In genomic region chr5:41843456-41844112, GRCh38 we compare ENCODE assay signal across 8 cellular contexts. TPM values are rescaled to one million over a fixed set of nuclear protein-coding genes. Genes with fewer than 3 reads are reported as not detected.
DNase-seq lines count a peak whose midpoint lies in the region; ATAC-seq, FAIRE-seq and TF ChIP-seq lines count a peak whose summit lies in the region.

No MANE protein-coding gene starts in this region.

- H3K79me2 ChIP-seq in DND-41 (ENCODE audit: insufficient read depth, low read length) (peaks cover 5% of the 10 kb centered on the region; the same call in 1 of the 2 replicates), K562 (ENCODE audit: control insufficient read depth, insufficient read depth, low read length) (no peaks in the 10 kb centered on the region)

- ATAC-seq in DND-41 (ENCODE audit: insufficient read depth, low read depth) (peak; percentile 68), GM19468 (IDR thresholded peaks at IDR 0.05; ENCODE audit: extremely low read depth, unreplicated experiment) (peak; percentile 9), HG03520 (IDR thresholded peaks at IDR 0.05; ENCODE audit: unreplicated experiment) (peak; percentile 70), K562 (peak; percentile 89)

- peak; percentile 91 to 95 for TF ChIP-seq RAD21 in K562 (CRISPR knock-in tag; conservative IDR thresholded peaks at IDR 0.05 in 1 of 2, IDR thresholded peaks at IDR 0.05 in 1 of 2)

- POLR2A ChIA-PET in K562 (lab: Yijun Ruan, JAX) = interaction anchor here (0.6 to 1.0 kb wide), 5 partner anchors 9 to 119 kb away, joined by 3 read pairs; no protein-coding TSS in a partner anchor

- no peak overlapping the region for H3K4me2 ChIP-seq in DND-41 (ENCODE audit: insufficient read depth, low read length)
- no peak overlapping the region for H3K4me2 ChIP-seq in K562 (ENCODE audit: insufficient read depth, low read length)

- H2AFZ ChIP-seq in DND-41 (ENCODE audit: low read depth, low read length) (no peak overlapping the region), K562 (ENCODE audit: low read depth, low read length) (no peak overlapping the region)

- no peak overlapping the region for H3K4me3 ChIP-seq in DND-41 (ENCODE audit: low read depth in 1 of 2, low read length in 2 of 2)
- H3K4me3 ChIP-seq in K562 = no peak overlapping the region
- H3K4me3 ChIP-seq in suprapubic skin = no peak overlapping the region

- peaks cover 65% of the 10 kb centered on the region for H3K36me3 ChIP-seq in DND-41 (ENCODE audit: insufficient read depth, low read length)
- peaks cover 37% of the 10 kb centered on the region for H3K36me3 ChIP-seq in K562 (ENCODE audit: control insufficient read depth, insufficient read depth, low read length)
- H3K36me3 ChIP-seq in suprapubic skin = peaks cover 31% of the 10 kb centered on the region

- H3K27ac ChIP-seq in DND-41 (ENCODE audit: low read length) (no peak overlapping the region), K562 (ENCODE audit: extremely low read depth, low read depth, low read length) (no peak overlapping the region), suprapubic skin (no peak overlapping the region)

- H3K9ac ChIP-seq in DND-41 (ENCODE audit: low read depth, low read length) (no peak overlapping the region), K562 (ENCODE audit: insufficient read depth in 1 of 2, low read depth in 2 of 2, low read length in 2 of 2) (no peak overlapping the region)

- FAIRE-seq in K562 (lab: Jason Lieb, UNC) = peak; percentile 78

- TF ChIP-seq EP300 in K562 (IDR thresholded peaks at IDR 0.05; ENCODE audit: low read length) = no peak
- TF ChIP-seq EP300 in suprapubic skin (IDR thresholded peaks at IDR 0.05) = no peak

- no TSS peak for BruUV-seq in K562 (replicated peaks; lab: Mats Ljungman, UMichigan)

- in situ Hi-C loops in K562 (cut with MboI) = no loop called here

- DNase-seq in DND-41 (peak; percentile 24), NCI-H524 treated with DMSO at 0.1 percent for 48 hours (lab: John Stamatoyannopoulos, UW) (peak; percentile 39), K562 (ENCODE audit: extremely low read depth in 1 of 4, low spot score in 3 of 4) (peak; percentile 31 to 71 (median 38)), inferior parietal cortex (ENCODE audit: extremely low spot score) (peak; percentile 82), suprapubic skin (ENCODE audit: low spot score in 2 of 2) (no peak), T1000 (lab: John Stamatoyannopoulos, UW) (no peak)

- intact Hi-C loops in K562 (cut with micrococcal nuclease) = loop anchor here (1.0 kb wide), 2 partner anchors 135 to 939 kb away; no protein-coding TSS in a partner anchor

- H3K4me1 ChIP-seq in DND-41 (ENCODE audit: insufficient read depth, low read length) (no peaks in the 10 kb centered on the region), K562 (replicated peaks in 1 of 2; ENCODE audit: control insufficient read depth in 2 of 2, insufficient read depth in 2 of 2, low read length in 2 of 2) (no peaks in the 10 kb centered on the region), suprapubic skin (no peaks in the 10 kb centered on the region)

- H3K27me3 ChIP-seq in DND-41 (ENCODE audit: insufficient read depth, low read length, poor library complexity) (no peaks in the 10 kb centered on the region), K562 (ENCODE audit: control insufficient read depth in 2 of 2, insufficient read depth in 2 of 2, low read length in 2 of 2) (no peaks in the 10 kb centered on the region), suprapubic skin (no peaks in the 10 kb centered on the region)

- H3K9me3 ChIP-seq in DND-41 (ENCODE audit: insufficient read depth, low read length, severe bottlenecking) (no peaks in the 10 kb centered on the region), K562 (replicated peaks; ENCODE audit: control insufficient read depth, insufficient read depth, low read depth, low read length) (no peaks in the 10 kb centered on the region), suprapubic skin (no peaks in the 10 kb centered on the region)

- TF ChIP-seq POLR2A in K562 (conservative IDR thresholded peaks at IDR 0.05) = no peak
- TF ChIP-seq POLR2A in suprapubic skin (IDR thresholded peaks at IDR 0.05) = no peak

- peak; percentile 79 for TF ChIP-seq CTCF in DND-41 (IDR thresholded peaks at IDR 0.05; ENCODE audit: borderline replicate concordance, extremely low read depth, low read length, poor library complexity, severe bottlenecking)
- TF ChIP-seq CTCF in K562 (IDR thresholded peaks at IDR 0.05 in 2 of 3, conservative IDR thresholded peaks at IDR 0.05 in 1 of 3; ENCODE audit: insufficient read depth in 2 of 3, low read depth in 1 of 3, low read length in 3 of 3) = peak; percentile 71 to 92 (median 73)
- peak; percentile 51 to 59 for TF ChIP-seq CTCF in suprapubic skin (IDR thresholded peaks at IDR 0.05)

- CTCF ChIA-PET in K562 (lab: Yijun Ruan, JAX; ENCODE audit: low intra/inter-chr PET ratio) = interaction anchor here (0.6 to 2.4 kb wide), 4 partner anchors 121 to 938 kb away, joined by 3 to 9 read pairs (median 4); no protein-coding TSS in a partner anchor

- H4K20me1 ChIP-seq in DND-41 (ENCODE audit: insufficient read depth, low read length) = no peaks in the 10 kb centered on the region; the same call in 1 of the 2 replicates
- no peaks in the 10 kb centered on the region for H4K20me1 ChIP-seq in K562 (replicated peaks; ENCODE audit: control insufficient read depth, insufficient read depth, low read length)

- 9% methylated on average over 5 of the region's 5 CpGs for WGBS in K562 (ENCODE audit: insufficient coverage, low coverage, missing lambda C conversion rate)
- 32% methylated on average over 5 of the region's 5 CpGs for WGBS in suprapubic skin

- no peaks in the 10 kb centered on the region for H3K9me1 ChIP-seq in K562 (ENCODE audit: control insufficient read depth, insufficient read depth, low read length)

TF ChIP-seq in K562, 482 proteins besides CTCF, POLR2A, EP300 and RAD21 (continues in another document):
- TF ChIP-seq SAFB (IDR thresholded peaks at IDR 0.05; ENCODE audit: borderline replicate concordance, low read depth, low read length) (no peak), ZNF12 (CRISPR knock-in tag; IDR thresholded peaks at IDR 0.05) (no peak), ZNF274 (IDR thresholded peaks at IDR 0.05; ENCODE audit: borderline replicate concordance, low read depth, low read length) (no peak), AFF1 (IDR thresholded peaks at IDR 0.05; ENCODE audit: low read depth in 1 of 2, partially characterized antibody in 2 of 2) (no peak)

RNA-seq across cellular contexts. Expression of gene OXCT1, which starts 26.6 kb away (rescaled TPM):
- 19.0 and 39.2 TPM in 2 replicates for total RNA-seq in K562 (2011; cell fraction: chromatin; rRNA removed; ENCODE audit: low replicate concordance)
- 12.0 and 17.2 TPM in 2 replicates for total RNA-seq in K562 (2011; cell fraction: nucleolus; rRNA removed)
- total RNA-seq in K562 (2011; cell fraction: nucleoplasm; rRNA removed) = 20.5 and 31.0 TPM in 2 replicates
- 26.6 and 28.8 TPM in 2 replicates for total RNA-seq in K562 (2014; rRNA removed)
- total RNA-seq in K562 (2014; rRNA removed; fragmentation: Illumina TruSeq; extraction: Trizol) = 50.6 and 56.8 TPM in 2 replicates
- total RNA-seq in K562 (2015; rRNA removed; fragmentation: Illumina TruSeq; extraction: Trizol) = 46.6 and 50.4 TPM in 2 replicates
- 34.7 and 35.8 TPM in 2 replicates for total RNA-seq in K562 (2021)
- polyA plus RNA-seq in K562 (2011; rRNA removed) = 37.6 and 42.3 TPM in 2 replicates
- 7.5 and 23.0 TPM in 2 replicates for polyA plus RNA-seq in K562 (2011; cell fraction: cytosol; rRNA removed)
- polyA plus RNA-seq in K562 (2011; cell fraction: nucleus; rRNA removed) = 10.9 and 29.4 TPM in 2 replicates
- polyA plus RNA-seq in K562 (2012) = 33.7 and 65.0 TPM in 2 replicates
- 44.3 and 51.0 TPM in 2 replicates for polyA plus RNA-seq in K562 (2014; fragmentation: Illumina TruSeq; extraction: Trizol)
- 10 to 100 TPM; 24.7 to 41.9 TPM for polyA plus RNA-seq in K562 (2014; fragmentation: Nextera tagmentation; extraction: Ambion mirVana)
- polyA plus RNA-seq in K562 (2014; rRNA removed) = 41.2 and 61.2 TPM in 2 replicates
- 61.4 and 117 TPM in 2 replicates for polyA minus RNA-seq in K562 (2011; rRNA and poly(A)+ RNA removed)
- polyA minus RNA-seq in K562 (2011; cell fraction: cytosol; rRNA and poly(A)+ RNA removed) = 15.7 and 26.4 TPM in 2 replicates
- 17.0 and 54.2 TPM in 2 replicates for polyA minus RNA-seq in K562 (2011; cell fraction: nucleus; rRNA and poly(A)+ RNA removed)
- total RNA-seq in suprapubic skin = 10 to 100 TPM; 17.4 to 71.9 (median 24.7) TPM

Comparison
In these comparisons a context has a peak if more than half of its experiments do, and no peak if none do; other contexts are left out.
1. ATAC-seq: peak in every context shown above with its lines; median percentile 89 in K562; 70 in HG03520; 68 in DND-41; 9 in GM19468.
2. DNase-seq: peak in DND-41 (single experiment), NCI-H524 treated with DMSO at 0.1 percent for 48 hours (single experiment), K562 (4 of 4) and inferior parietal cortex (single experiment); none in suprapubic skin (0 of 2) and T1000 (single experiment).
3. Peak in every context shown above with its lines, with median percentiles within 50 percentile points of each other: CTCF ChIP-seq.